In the genomic region with DNA sequence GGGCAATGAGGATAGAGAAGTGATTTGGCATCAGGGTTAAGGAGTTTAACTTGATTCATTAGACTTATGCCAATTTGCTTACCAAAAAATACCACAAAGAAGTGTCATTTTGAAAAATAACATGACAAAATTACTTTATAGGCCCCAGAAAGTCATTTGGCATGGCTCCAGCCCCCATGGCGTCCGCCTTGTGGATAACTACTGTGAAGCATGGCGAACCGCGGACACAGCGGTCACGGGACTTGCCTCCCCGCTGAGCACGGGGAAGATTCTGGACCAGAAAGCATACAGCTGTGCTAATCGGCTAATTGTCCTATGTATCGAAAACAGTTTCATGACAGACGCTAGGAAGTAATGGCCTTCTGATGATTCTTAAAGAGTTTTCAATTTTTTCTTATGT, we compare ENCODE assay signal across 18 cellular contexts. TPM values are rescaled to one million over a fixed set of nuclear protein-coding genes. Genes with fewer than 3 reads are reported as not detected.
A peak's percentile ranks its signal among the peaks of the same experiment; 100 is the strongest.
DNase-seq lines count a peak whose midpoint lies in the region; ATAC-seq and TF ChIP-seq lines count a peak whose summit lies in the region.
"Had no signal": no experiment of that assay in that cellular context is flagged by ENCODE, and none has a peak within 500 bp of the region (broad histone marks: within the 10 kb centered on the region; RNA-seq: fewer than 3 reads in every experiment).

No MANE protein-coding gene starts in this region.

- H3K4me3 ChIP-seq in smooth muscle cell (no peak overlapping the region), transverse colon (no peak overlapping the region)
- H3K4me3 ChIP-seq: adrenal gland, SJSA1 had no signal

- peaks cover 26% of the 10 kb centered on the region for H3K4me1 Mint-ChIP-seq in activated CD4-positive, alpha-beta T cell treated with anti-CD3 and anti-CD28 coated beads for 36 hours
- H3K4me1 Mint-ChIP-seq in activated naive CD8-positive, alpha-beta T cell treated with anti-CD3 and anti-CD28 coated beads, Interleukin-2, amount 50 U/mL, for 24 hours = peaks cover 37% of the 10 kb centered on the region

- no peak overlapping the region for H3K4me3 Mint-ChIP-seq in activated CD4-positive, alpha-beta T cell treated with anti-CD3 and anti-CD28 coated beads for 36 hours
- no peak overlapping the region for H3K4me3 Mint-ChIP-seq in activated naive CD8-positive, alpha-beta T cell treated with anti-CD3 and anti-CD28 coated beads, Interleukin-2, amount 50 U/mL, for 24 hours

- H3K36me3 Mint-ChIP-seq in activated CD4-positive, alpha-beta T cell treated with anti-CD3 and anti-CD28 coated beads for 36 hours (ENCODE audit: low read depth) = no peaks in the 10 kb centered on the region
- H3K36me3 Mint-ChIP-seq in activated naive CD8-positive, alpha-beta T cell treated with anti-CD3 and anti-CD28 coated beads, Interleukin-2, amount 50 U/mL, for 24 hours (ENCODE audit: low read depth) = no peaks in the 10 kb centered on the region

- in situ Hi-C loops in transverse colon (cut with MboI; ENCODE audit: low pct_ligation_motif_present in 1 of 4, low pct_unique_long_range_greater_than_20kb in 1 of 4, low sequenced_read_pairs in 3 of 4) = no loop called here

- H3F3A ChIP-seq in smooth muscle cell (ENCODE audit: low read depth) = peaks cover 40% of the 10 kb centered on the region

- 98% methylated on average over 12 of the region's 12 CpGs for WGBS in smooth muscle cell (ENCODE audit: low lambda C conversion rate)
- WGBS in transverse colon (ENCODE audit: low coverage in 1 of 2), 2 donors = 92 to 94% methylated on average over 9 to 12 of the region's 12 CpGs

- peaks cover 3% of the 10 kb centered on the region for H3K36me3 ChIP-seq in smooth muscle cell (ENCODE audit: low read depth)
- H3K36me3 ChIP-seq in transverse colon = no peaks in the 10 kb centered on the region
- H3K36me3 ChIP-seq: SJSA1 had no signal

- TF ChIP-seq CTCF in smooth muscle cell (IDR thresholded peaks at IDR 0.05; ENCODE audit: borderline replicate concordance, insufficient read depth, poor library complexity, severe bottlenecking) = no peak
- no peak for TF ChIP-seq CTCF in transverse colon (IDR thresholded peaks at IDR 0.05)

- H3K4me2 ChIP-seq in smooth muscle cell = no peak overlapping the region

- ATAC-seq in activated CD4-positive, alpha-beta T cell treated with anti-CD3 and anti-CD28 coated beads for 36 hours = no peak
- ATAC-seq in activated naive CD8-positive, alpha-beta T cell treated with anti-CD3 and anti-CD28 coated beads, Interleukin-2, amount 50 U/mL, for 24 hours = no peak
- ATAC-seq: left lobe of liver, Panc1 had no signal

- POLR2A ChIA-PET in activated CD4-positive, alpha-beta T cell treated with anti-CD3 and anti-CD28 coated beads for 36 hours (lab: Charles Lee) = no interaction called here

- DNase-seq in activated CD4-positive, alpha-beta T cell treated with anti-CD3 and anti-CD28 coated beads for 36 hours = no peak
- DNase-seq in activated CD4-positive, alpha-beta T cell treated with anti-CD3 and anti-CD28 coated beads for 1 hour = no peak
- peak; percentile 53 for DNase-seq in NCI-H2227 treated with DMSO at 0.1 percent for 48 hours (lab: John Stamatoyannopoulos, UW)
- no peak for DNase-seq in activated naive CD8-positive, alpha-beta T cell treated with anti-CD3 and anti-CD28 coated beads, Interleukin-2, amount 50 U/mL, for 24 hours
- no peak for DNase-seq in smooth muscle cell (lab: John Stamatoyannopoulos, UW; ENCODE audit: unreplicated experiment)
- DNase-seq in globus pallidus (ENCODE audit: low spot score) = no peak
- no peak for DNase-seq in transverse colon
- no peak for DNase-seq in NCI-H2029 treated with DMSO at 0.1 percent for 48 hours (lab: John Stamatoyannopoulos, UW)
- DNase-seq: activated T-cell treated with anti-CD3 and anti-CD28 coated beads, Interleukin-2, amount 50 U/mL, for 1 hour; adrenal gland; erythroblast; NCI-H82; stimulated activated CD4-positive, alpha-beta T cell treated with anti-CD3 and anti-CD28 coated beads, Interleukin-4, amount 100 ng/mL, for 24 hours; T1000 had no signal

- no peaks in the 10 kb centered on the region for H4K20me1 ChIP-seq in smooth muscle cell (ENCODE audit: low read depth)

- H3K4me1 ChIP-seq in smooth muscle cell (ENCODE audit: low read depth) (no peaks in the 10 kb centered on the region), transverse colon (no peaks in the 10 kb centered on the region)
- H3K4me1 ChIP-seq: parathyroid adenoma had no signal

- no peaks in the 10 kb centered on the region for H3K79me2 ChIP-seq in smooth muscle cell (ENCODE audit: low read depth)
- H3K79me2 ChIP-seq: parathyroid adenoma had no signal

- H2AFZ ChIP-seq in smooth muscle cell (ENCODE audit: low read depth) = no peak overlapping the region
- H2AFZ ChIP-seq: parathyroid adenoma had no signal

- peak overlapping the region; percentile 66 for H3K27ac ChIP-seq in smooth muscle cell (ENCODE audit: low read depth)
- no peak overlapping the region for H3K27ac ChIP-seq in transverse colon
- H3K27ac ChIP-seq: adrenal gland, parathyroid adenoma, SJSA1 had no signal

- TF ChIP-seq POLR2A in transverse colon (IDR thresholded peaks at IDR 0.05) = no peak

- H3K9me3 ChIP-seq in smooth muscle cell (replicated peaks; ENCODE audit: low read depth) (no peaks in the 10 kb centered on the region), transverse colon (no peaks in the 10 kb centered on the region)
- H3K9me3 ChIP-seq: adrenal gland, SJSA1 had no signal

- H3K27me3 Mint-ChIP-seq in activated CD4-positive, alpha-beta T cell treated with anti-CD3 and anti-CD28 coated beads for 36 hours = no peaks in the 10 kb centered on the region
- no peaks in the 10 kb centered on the region for H3K27me3 Mint-ChIP-seq in activated naive CD8-positive, alpha-beta T cell treated with anti-CD3 and anti-CD28 coated beads, Interleukin-2, amount 50 U/mL, for 24 hours

- intact Hi-C loops in activated CD4-positive, alpha-beta T cell treated with anti-CD3 and anti-CD28 coated beads for 36 hours (cut with DNase I, micrococcal nuclease) = no loop called here
- intact Hi-C loops in transverse colon (cut with DNase I; ENCODE audit: low total_unique reads) = no loop called here

- no peaks in the 10 kb centered on the region for H3K27me3 ChIP-seq in smooth muscle cell (ENCODE audit: low read depth)
- H3K27me3 ChIP-seq in transverse colon = no peaks in the 10 kb centered on the region
- H3K27me3 ChIP-seq: adrenal gland, SJSA1 had no signal

- no peak for TF ChIP-seq EP300 in transverse colon (IDR thresholded peaks at IDR 0.05; ENCODE audit: low read depth)

- CTCF ChIA-PET in activated CD4-positive, alpha-beta T cell treated with anti-CD3 and anti-CD28 coated beads for 36 hours (lab: Charles Lee) = interaction anchor here (1.4 kb wide), 1 partner anchor 11 kb away, joined by 5 read pairs; no protein-coding TSS in a partner anchor

- H3K9ac ChIP-seq in smooth muscle cell (ENCODE audit: low read depth) = no peak overlapping the region
- H3K9ac ChIP-seq: parathyroid adenoma had no signal

- H3K27ac Mint-ChIP-seq in activated CD4-positive, alpha-beta T cell treated with anti-CD3 and anti-CD28 coated beads for 36 hours = peak overlapping the region; percentile 2
- peak overlapping the region; percentile 44 for H3K27ac Mint-ChIP-seq in activated naive CD8-positive, alpha-beta T cell treated with anti-CD3 and anti-CD28 coated beads, Interleukin-2, amount 50 U/mL, for 24 hours

- H3K9me3 Mint-ChIP-seq in activated CD4-positive, alpha-beta T cell treated with anti-CD3 and anti-CD28 coated beads for 36 hours (ENCODE audit: low read depth) = no peaks in the 10 kb centered on the region
- no peaks in the 10 kb centered on the region for H3K9me3 Mint-ChIP-seq in activated naive CD8-positive, alpha-beta T cell treated with anti-CD3 and anti-CD28 coated beads, Interleukin-2, amount 50 U/mL, for 24 hours

RNA-seq across cellular contexts. Expression of a gene that starts 35.4 kb away (rescaled TPM):
- total RNA-seq in activated CD4-positive, alpha-beta T cell treated with anti-CD3 and anti-CD28 coated beads for 36 hours = 10 to 100 TPM; 18.6 to 19.3 TPM
- total RNA-seq in smooth muscle cell = 240 and 267 TPM in 2 replicates
- 77.0 and 87.8 TPM in 2 replicates for polyA plus RNA-seq in smooth muscle cell
- total RNA-seq in transverse colon = 10 to 100 TPM; 17.6 to 24.1 (median 22.8) TPM
